8 cellular contexts compared by ENCODE assay signal in genomic region chr17:44775838-44776621, GRCh38. TPM values are rescaled to one million over a fixed set of nuclear protein-coding genes. Genes with fewer than 3 reads are reported as not detected.
DNase-seq lines count a peak whose midpoint lies in the region; ATAC-seq, FAIRE-seq and TF ChIP-seq lines count a peak whose summit lies in the region.

No MANE protein-coding gene starts in this region.

- H3K4me1 Mint-ChIP-seq in brain, result no peaks in the 10 kb centered on the region

- BruUV-seq in HepG2 (replicated peaks; lab: Mats Ljungman, UMichigan), result no TSS peak

- H3K9ac ChIP-seq in HepG2 (ENCODE audit: insufficient read depth, low read depth, low read length), result peak overlapping the region; percentile 56; the same call in 1 of the 2 replicates

- intact Hi-C loops in Right ventricle myocardium inferior (cut with DNase I), result loop anchor here (1.0 to 10.0 kb wide), 6 partner anchors 89 to 356 kb away; partner anchors contain the start of gene PLCD3
- intact Hi-C loops in cardiac septum (cut with DNase I), result loop anchor here (1.0 to 5.0 kb wide), 3 partner anchors 89 to 356 kb away; partner anchors contain the start of gene PLCD3
- intact Hi-C loops in HepG2 (cut with micrococcal nuclease; ENCODE audit: unreplicated experiment), result loop anchor here (1.0 to 5.0 kb wide), 2 partner anchors 89 to 246 kb away; no protein-coding TSS in a partner anchor
- intact Hi-C loops in testis (cut with DNase I; ENCODE audit: low total_unique reads), result loop anchor here (5.0 to 10.0 kb wide), 3 partner anchors 86 to 349 kb away; no protein-coding TSS in a partner anchor

- H3K27me3 ChIP-seq in MG63 (peaks cover 9% of the 10 kb centered on the region), HepG2 (ENCODE audit: control insufficient read depth in 1 of 2, insufficient read depth in 2 of 2, low read length in 2 of 2) (peaks cover 11 to 53% of the 10 kb centered on the region in 2 experiments; a peak in 4 of 5 replicates), testis (no peaks in the 10 kb centered on the region)

- peak; percentile 23 for FAIRE-seq in HepG2 (lab: Jason Lieb, UNC)

- no peak overlapping the region for H2AFZ ChIP-seq in HepG2 (ENCODE audit: low read length)

- H3K27ac ChIP-seq in HepG2 (ENCODE audit: extremely low read length, insufficient read depth, low read length), result no peak overlapping the region
- peak overlapping the region in 1 of 2 donors; percentile 18 for H3K27ac ChIP-seq in testis

- H3K9me3 ChIP-seq in MG63, result no peaks in the 10 kb centered on the region
- no peaks in the 10 kb centered on the region for H3K9me3 ChIP-seq in HepG2 (ENCODE audit: low read length)
- H3K9me3 ChIP-seq in testis, result no peaks in the 10 kb centered on the region

- H3K79me2 ChIP-seq in HepG2 (ENCODE audit: insufficient read depth, low read length), result no peaks in the 10 kb centered on the region

- H3K9me3 Mint-ChIP-seq in brain, result peaks cover 0 to 4% (median 0%) of the 10 kb centered on the region in 5 experiments

- peaks cover 43% of the 10 kb centered on the region for H3K4me1 ChIP-seq in HepG2 (ENCODE audit: insufficient read depth, low read length)
- H3K4me1 ChIP-seq in testis, result peaks cover 6% of the 10 kb centered on the region

- H3K27ac Mint-ChIP-seq in brain, result peak overlapping the region in 4 of 5 experiments; percentile 44 to 87 (median 76)

- peak overlapping the region; percentile 85 to 90 (median 87) for H3K4me3 Mint-ChIP-seq in brain

- TF ChIP-seq RAD21 in HepG2 (CRISPR knock-in tag; IDR thresholded peaks at IDR 0.05), result no peak

- no peaks in the 10 kb centered on the region for H3K36me3 ChIP-seq in MG63
- H3K36me3 ChIP-seq in HepG2 (replicated peaks in 1 of 2; ENCODE audit: control insufficient read depth in 1 of 2, insufficient read depth in 2 of 2, low read length in 2 of 2), result no peaks in the 10 kb centered on the region
- no peaks in the 10 kb centered on the region for H3K36me3 ChIP-seq in testis (ENCODE audit: low read depth, missing control alignments)

- in situ Hi-C loops in HepG2 (cut with HindIII; ENCODE audit: extremely low pct_ligation_motif_present, low pct_unique_long_range_greater_than_20kb), result loop anchor here (5.0 to 25.0 kb wide), 2 partner anchors 91 to 236 kb away; no protein-coding TSS in a partner anchor

- H3K4me2 ChIP-seq in HepG2 (ENCODE audit: low read depth, low read length), result peak overlapping the region; percentile 97

- POLR2A ChIA-PET in HepG2 (lab: Yijun Ruan, JAX), result interaction anchor here (0.6 to 1.3 kb wide), 11 partner anchors 18 to 752 kb away, joined by 3 to 11 read pairs (median 3); partner anchors contain the start of genes DBF4B, EFTUD2, HEXIM2 and NMT1

- H3K27me3 Mint-ChIP-seq in brain, result peaks cover 6% of the 10 kb centered on the region

- no peak for ATAC-seq in Right ventricle myocardium inferior
- peak; percentile 21 for ATAC-seq in HepG2

- TF ChIP-seq POLR2A in HepG2 (IDR thresholded peaks at IDR 0.05; ENCODE audit: insufficient read depth in 1 of 2, low read depth in 2 of 2, low read length in 2 of 2) (no peak), testis (IDR thresholded peaks at IDR 0.05) (no peak)

- TF ChIP-seq EP300 in HepG2 (IDR thresholded peaks at IDR 0.05; ENCODE audit: low read depth in 2 of 2, low read length in 2 of 2), result no peak
- TF ChIP-seq EP300 in HepG2 (CRISPR knock-in tag; IDR thresholded peaks at IDR 0.05; ENCODE audit: borderline replicate concordance), result no peak

- CTCF ChIA-PET in HepG2 (lab: Yijun Ruan, JAX; ENCODE audit: low intra/inter-chr PET ratio, low total read pairs), result interaction anchor here (0.7 to 3.1 kb wide), 3 partner anchors 88 to 243 kb away, joined by 3 to 66 read pairs (median 25); no protein-coding TSS in a partner anchor

- peak overlapping the region; percentile 50 for H3K4me3 ChIP-seq in MG63
- peak overlapping the region; percentile 42 to 75 (median 64); a peak in 5 of 6 replicates for H3K4me3 ChIP-seq in HepG2 (replicated peaks in 1 of 3; ENCODE audit: insufficient read depth in 1 of 3, low read depth in 2 of 3, low read length in 3 of 3)
- peak overlapping the region; percentile 37 to 59 for H3K4me3 ChIP-seq in testis

- no peak for TF ChIP-seq CTCF in brain (conservative IDR thresholded peaks at IDR 0.05)
- TF ChIP-seq CTCF in HepG2 (CRISPR knock-in tag; IDR thresholded peaks at IDR 0.05), result no peak
- TF ChIP-seq CTCF in testis (IDR thresholded peaks at IDR 0.05), result no peak

- 3% methylated on average over 31 of the region's 43 CpGs for WGBS in HepG2 (ENCODE audit: low lambda C conversion rate)
- WGBS in testis, 2 donors, result 6 to 9% methylated on average over 41 to 42 of the region's 43 CpGs

- peak; percentile 84 for DNase-seq in Right ventricle myocardium inferior (ENCODE audit: missing footprints)
- no peak for DNase-seq in cardiac septum (ENCODE audit: low spot score)
- no peak for DNase-seq in MG63
- DNase-seq in HepG2 (ENCODE audit: low spot score), result peak; percentile 32
- peak; percentile 38 for DNase-seq in testis
- no peak for DNase-seq in stimulated activated CD4-positive, alpha-beta T cell treated with anti-CD3 and anti-CD28 coated beads, Interleukin-12 subunit alpha, Interleukin-12 subunit beta, amount 100 ng/mL, for 4 hours
- DNase-seq in activated CD8-positive, alpha-beta memory T cell treated with anti-CD3 and anti-CD28 coated beads, Interleukin-2, amount 50 U/mL, for 4 hours, result no peak

- no peaks in the 10 kb centered on the region for H3K36me3 Mint-ChIP-seq in brain

- no peaks in the 10 kb centered on the region for H4K20me1 ChIP-seq in HepG2 (ENCODE audit: insufficient read depth, low read length)

TF ChIP-seq in HepG2, 621 proteins besides CTCF, POLR2A, EP300 and RAD21 (continues in another document):
- TF ChIP-seq ETV6 (CRISPR knock-in tag; conservative IDR thresholded peaks at IDR 0.05) (0 out of 2 replicates have a peak, but pooled peaks have one; percentile 21), RCOR2 (CRISPR knock-in tag; IDR thresholded peaks at IDR 0.05) (0 out of 2 replicates have a peak, but pooled peaks have one; percentile 13)

RNA-seq across cellular contexts. Expression of gene ADAM11, which starts 17.2 kb away (rescaled TPM):
- total RNA-seq in Right ventricle myocardium inferior (20.0 TPM), cardiac septum (1.00 TPM), HepG2 (2016; rRNA removed; fragmentation: Illumina TruSeq; extraction: Trizol) (0.44 and 0.91 TPM in 2 replicates), testis (1 to 10 TPM; 7.6 TPM)
- total RNA-seq in MG63 (2014; rRNA removed; shearing (Covaris generic); ENCODE audit: low replicate concordance), result 0.72 TPM in 1 of 2 replicates, not detected in the other
- polyA plus RNA-seq in brain (ENCODE audit: insufficient read depth, low read depth, low replicate concordance) (5.5 TPM), HepG2 (2011; rRNA removed) (0.33 and 0.38 TPM in 2 replicates), testis (ENCODE audit: insufficient read depth, low read depth, low replicate concordance) (4.9 TPM)
- 0.18 and 0.40 TPM in 2 replicates for total RNA-seq in HepG2 (2016; cell fraction: cytosol; rRNA removed; fragmentation: Illumina TruSeq; extraction: Trizol; ENCODE audit: low read depth)
- 0.40 and 0.76 TPM in 2 replicates for total RNA-seq in HepG2 (2016; cell fraction: insoluble cytoplasmic fraction; rRNA removed; fragmentation: Illumina TruSeq; extraction: Trizol)
- 0.59 TPM in 2 replicates for total RNA-seq in HepG2 (2016; cell fraction: membrane; rRNA removed; fragmentation: Illumina TruSeq; extraction: Trizol)
- total RNA-seq in HepG2 (2016; cell fraction: nucleus; rRNA removed; fragmentation: Illumina TruSeq; extraction: Trizol), result 1.4 and 1.8 TPM in 2 replicates
- 0.09 and 0.34 TPM in 2 replicates for polyA plus RNA-seq in HepG2 (2011; cell fraction: cytosol; rRNA removed)
- 2.0 and 2.2 TPM in 2 replicates for polyA plus RNA-seq in HepG2 (2011; cell fraction: nucleus; rRNA removed)
- 0.19 and 0.40 TPM in 2 replicates for polyA plus RNA-seq in HepG2 (2012)
- 0.17 and 0.23 TPM in 2 replicates for polyA plus RNA-seq in HepG2 (2016; cell fraction: cytosol; fragmentation: Illumina TruSeq; extraction: Trizol; ENCODE audit: low read depth)
- 0.50 and 0.58 TPM in 2 replicates for polyA plus RNA-seq in HepG2 (2016; cell fraction: insoluble cytoplasmic fraction; fragmentation: Illumina TruSeq; extraction: Trizol; ENCODE audit: low read depth)
- polyA plus RNA-seq in HepG2 (2016; cell fraction: membrane; fragmentation: Illumina TruSeq; extraction: Trizol; ENCODE audit: low read depth), result 0.31 and 0.34 TPM in 2 replicates
- polyA plus RNA-seq in HepG2 (2016; cell fraction: nucleus; fragmentation: Illumina TruSeq; extraction: Trizol; ENCODE audit: insufficient read depth, low read depth), result 2.2 and 3.0 TPM in 2 replicates
- polyA minus RNA-seq in HepG2 (2011; rRNA and poly(A)+ RNA removed; ENCODE audit: low replicate concordance), result 2.1 and 2.5 TPM in 2 replicates
- polyA minus RNA-seq in HepG2 (2011; cell fraction: cytosol; rRNA and poly(A)+ RNA removed), result 0.18 and 0.69 TPM in 2 replicates
- polyA minus RNA-seq in HepG2 (2011; cell fraction: nucleus; rRNA and poly(A)+ RNA removed), result 0.87 and 0.90 TPM in 2 replicates

RNA-seq across cellular contexts. Expression of gene GJC1, which starts 54.1 kb away (rescaled TPM):
- total RNA-seq in Right ventricle myocardium inferior (21.9 TPM), cardiac septum (32.0 TPM), HepG2 (2016; rRNA removed; fragmentation: Illumina TruSeq; extraction: Trizol) (1.7 and 2.0 TPM in 2 replicates), testis (10 to 100 TPM; 16.9 to 21.0 TPM)
- 15.4 and 60.0 TPM in 2 replicates for total RNA-seq in MG63 (2014; rRNA removed; shearing (Covaris generic); ENCODE audit: low replicate concordance)
- polyA plus RNA-seq in brain (ENCODE audit: insufficient read depth, low read depth, low replicate concordance) (6.8 TPM), HepG2 (2011; rRNA removed) (1.2 and 1.7 TPM in 2 replicates), testis (ENCODE audit: insufficient read depth, low read depth, low replicate concordance) (19.3 TPM)
- total RNA-seq in HepG2 (2016; cell fraction: cytosol; rRNA removed; fragmentation: Illumina TruSeq; extraction: Trizol; ENCODE audit: low read depth), result 0.35 and 0.40 TPM in 2 replicates
- 1.9 and 2.5 TPM in 2 replicates for total RNA-seq in HepG2 (2016; cell fraction: insoluble cytoplasmic fraction; rRNA removed; fragmentation: Illumina TruSeq; extraction: Trizol)
- total RNA-seq in HepG2 (2016; cell fraction: membrane; rRNA removed; fragmentation: Illumina TruSeq; extraction: Trizol), result 0.83 and 1.2 TPM in 2 replicates
- 1.6 and 2.1 TPM in 2 replicates for total RNA-seq in HepG2 (2016; cell fraction: nucleus; rRNA removed; fragmentation: Illumina TruSeq; extraction: Trizol)
- polyA plus RNA-seq in HepG2 (2011; cell fraction: cytosol; rRNA removed), result 1.0 and 1.6 TPM in 2 replicates
- 0.81 and 1.1 TPM in 2 replicates for polyA plus RNA-seq in HepG2 (2011; cell fraction: nucleus; rRNA removed)
- polyA plus RNA-seq in HepG2 (2012), result 2.4 and 2.6 TPM in 2 replicates
- polyA plus RNA-seq in HepG2 (2016; cell fraction: cytosol; fragmentation: Illumina TruSeq; extraction: Trizol; ENCODE audit: low read depth), result 0.18 and 0.34 TPM in 2 replicates
- 1.9 and 2.0 TPM in 2 replicates for polyA plus RNA-seq in HepG2 (2016; cell fraction: insoluble cytoplasmic fraction; fragmentation: Illumina TruSeq; extraction: Trizol; ENCODE audit: low read depth)
- 0.55 TPM in 2 replicates for polyA plus RNA-seq in HepG2 (2016; cell fraction: membrane; fragmentation: Illumina TruSeq; extraction: Trizol; ENCODE audit: low read depth)
- polyA plus RNA-seq in HepG2 (2016; cell fraction: nucleus; fragmentation: Illumina TruSeq; extraction: Trizol; ENCODE audit: insufficient read depth, low read depth), result 2.2 and 3.5 TPM in 2 replicates
- 2.4 and 13.8 TPM in 2 replicates for polyA minus RNA-seq in HepG2 (2011; rRNA and poly(A)+ RNA removed; ENCODE audit: low replicate concordance)
- polyA minus RNA-seq in HepG2 (2011; cell fraction: cytosol; rRNA and poly(A)+ RNA removed), result 1.7 and 2.3 TPM in 2 replicates
- 1.1 and 1.3 TPM in 2 replicates for polyA minus RNA-seq in HepG2 (2011; cell fraction: nucleus; rRNA and poly(A)+ RNA removed)

Comparison
In these comparisons a context has a peak if more than half of its experiments do, and no peak if none do; other contexts are left out.
1. DNase-seq: peak in Right ventricle myocardium inferior (single experiment), HepG2 (single experiment) and testis (single experiment); none in cardiac septum (single experiment), MG63 (single experiment), stimulated activated CD4-positive, alpha-beta T cell treated with anti-CD3 and anti-CD28 coated beads, Interleukin-12 subunit alpha, Interleukin-12 subunit beta, amount 100 ng/mL, for 4 hours (single experiment) and activated CD8-positive, alpha-beta memory T cell treated with anti-CD3 and anti-CD28 coated beads, Interleukin-2, amount 50 U/mL, for 4 hours (single experiment).
2. Peak in every context shown above with its lines, with median percentiles within 50 percentile points of each other: H3K4me3 ChIP-seq.